10 cellular contexts compared by ENCODE assay signal in the genomic region with DNA sequence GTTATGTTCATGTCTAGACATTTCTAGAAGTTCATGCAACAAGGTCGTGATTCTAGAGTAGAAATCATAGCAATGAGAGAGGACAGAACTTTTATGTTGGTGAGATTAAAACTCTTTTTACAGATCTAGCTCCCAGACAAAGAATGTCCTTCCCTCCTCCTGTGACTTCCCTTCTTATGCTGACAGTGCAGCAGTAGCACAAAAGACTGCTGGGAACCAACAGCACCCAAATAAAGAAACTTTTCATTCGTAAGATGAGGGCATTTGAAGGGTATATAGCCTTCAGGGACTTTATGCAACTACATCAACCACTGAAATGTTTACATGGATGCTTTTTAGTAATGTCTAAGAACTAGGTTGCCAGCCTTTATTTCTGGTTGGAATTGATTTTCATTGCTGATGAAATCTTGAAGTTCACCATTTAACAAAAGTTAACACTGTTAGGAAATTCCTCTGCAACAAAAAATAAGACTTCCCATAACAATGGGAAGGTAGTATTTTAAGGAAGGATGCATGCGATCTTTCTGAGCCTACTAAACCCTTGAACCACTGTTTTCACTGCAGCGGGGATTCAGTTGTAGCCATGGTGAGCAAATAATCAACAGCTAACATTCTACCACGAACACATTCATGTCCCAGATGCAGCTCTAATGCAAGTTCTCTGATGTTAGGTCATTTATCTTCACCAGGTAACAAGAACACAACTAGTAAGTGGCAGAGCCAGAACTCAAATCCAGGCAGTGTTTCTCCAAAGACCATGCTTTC.
"Had no signal": no experiment of that assay in that cellular context is flagged by ENCODE, and none has a peak within 500 bp of the region (broad histone marks: within the 10 kb centered on the region; RNA-seq: fewer than 3 reads in every experiment).

No MANE protein-coding gene starts in this region.

- H3K4me1 ChIP-seq: foreskin keratinocyte, heart left ventricle, tibial artery, vagina had no signal

- H3K9me3 ChIP-seq: heart left ventricle, tibial artery, vagina had no signal

- H3K27me3 ChIP-seq: foreskin keratinocyte, heart left ventricle, tibial artery, vagina had no signal

- H3K27ac ChIP-seq: foreskin keratinocyte, heart left ventricle, tibial artery, vagina had no signal

- H3K4me3 ChIP-seq: heart left ventricle, tibial artery, vagina had no signal

- H3K36me3 ChIP-seq: heart left ventricle, tibial artery, vagina had no signal

- DNase-seq: activated gamma-delta T cell; activated T-cell treated with anti-CD3 and anti-CD28 coated beads, Interleukin-2, amount 50 U/mL, for 48 hours; anterior cingulate cortex; foreskin keratinocyte; heart left ventricle; kidney glomerular epithelial cell; right cardiac atrium; T-helper 17 cell; tibial artery had no signal
